Comparison of ENCODE assay signal across 29 cellular contexts in genomic region chr9:16735000-16735399, GRCh38.
"Had no signal": no experiment of that assay in that cellular context is flagged by ENCODE, and none has a peak within 500 bp of the region (broad histone marks: within the 10 kb centered on the region; RNA-seq: fewer than 3 reads in every experiment).

No MANE protein-coding gene starts in this region.

- H3K4me3 ChIP-seq: pancreas, psoas muscle, skin epidermis, smooth muscle cell, spleen, thoracic aorta, thyroid gland, tibial nerve, upper lobe of left lung, vagina had no signal

- H3K9me3 ChIP-seq: neutrophil, pancreas, psoas muscle, spleen, thoracic aorta, thyroid gland, tibial nerve, upper lobe of left lung, vagina had no signal

- H3K27me3 ChIP-seq: thyroid gland, tibial nerve, upper lobe of left lung, vagina had no signal

- H3K27ac ChIP-seq: neutrophil, pancreas, psoas muscle, skin epidermis, spleen, thoracic aorta, thyroid gland, tibial nerve, upper lobe of left lung, vagina had no signal

- ATAC-seq: naive thymus-derived CD8-positive, alpha-beta T cell; natural killer cell treated with Interleukin-12 subunit alpha and Interleukin-12 subunit beta and Interleukin-15 and Interleukin-18, amount 100 ng/mL, for 72 hours; pancreas; psoas muscle; right cardiac atrium; sciatic nerve; stimulated activated memory B cell treated with anti-CD40 and anti-IgM and Interleukin-4, amounts not matched to agents 10 μg/mL and 1 μg/mL and 100 μg/mL, for 72 hours; stimulated activated naive CD8-positive, alpha-beta T cell treated with anti-CD3 and anti-CD28 coated beads, Interleukin-15, amount 100 ng/mL, for 72 hours; stimulated activated naive CD8-positive, alpha-beta T cell treated with anti-CD3 and anti-CD28 coated beads, Interleukin-15, Interleukin-2, amounts not matched to agents 100 U/mL and 50 U/mL, for 24 hours had no signal

- DNase-seq: naive thymus-derived CD8-positive, alpha-beta T cell; nephron progenitor cell; nucleus accumbens; pancreas; posterior cingulate gyrus; psoas muscle; right cardiac atrium; spleen; stimulated activated CD4-positive, alpha-beta T cell treated with anti-CD3 and anti-CD28 coated beads, Interleukin-12 subunit alpha, Interleukin-12 subunit beta, amount 100 ng/mL, for 4 hours; stimulated activated CD4-positive, alpha-beta T cell treated with anti-CD3 and anti-CD28 coated beads, Interleukin-1b, Interleukin-23, amount 100 ng/mL, for 48 hours; stimulated activated CD4-positive, alpha-beta T cell treated with anti-CD3 and anti-CD28 coated beads, Interleukin-4, amount 100 ng/mL, for 1 hour; stimulated activated CD4-positive, alpha-beta T cell treated with anti-CD3 and anti-CD28 coated beads, Interleukin-4, amount 100 ng/mL, for 4 hours; stimulated activated CD8-positive, alpha-beta memory T cell treated with anti-CD3 and anti-CD28 coated beads, Interleukin-4, amount 100 ng/mL, for 48 hours; stimulated activated naive CD4-positive, alpha-beta T cell; stimulated activated naive CD8-positive, alpha-beta T cell treated with anti-CD3 and anti-CD28 coated beads, Interleukin-15, amount 100 ng/mL, for 72 hours; stimulated activated naive CD8-positive, alpha-beta T cell treated with anti-CD3 and anti-CD28 coated beads, Interleukin-15, Interleukin-2, amounts not matched to agents 100 U/mL and 50 U/mL, for 24 hours; thyroid gland; trophoblast cell; upper lobe of left lung had no signal

- H3K36me3 ChIP-seq: neutrophil, pancreas, spleen, thoracic aorta, thyroid gland, upper lobe of left lung, vagina had no signal

- H3K4me1 ChIP-seq: pancreas, psoas muscle, spleen, upper lobe of left lung had no signal

- H3K4me2 ChIP-seq: smooth muscle cell had no signal

- FAIRE-seq: pancreas, urothelium cell line had no signal
